Comparison of ENCODE assay signal across 21 cellular contexts in genomic region chr17:77196251-77196650, GRCh38.
"Had no signal": no experiment of that assay in that cellular context is flagged by ENCODE, and none has a peak within 500 bp of the region (broad histone marks: within the 10 kb centered on the region; RNA-seq: fewer than 3 reads in every experiment).

No MANE protein-coding gene starts in this region.

- H3K27me3 ChIP-seq: dorsolateral prefrontal cortex, gastroesophageal sphincter, suprapubic skin, tibial artery, upper lobe of left lung, uterus had no signal

- ATAC-seq: esophagus mucosa; gastroesophageal sphincter; left lobe of liver; natural killer cell; sciatic nerve; stimulated activated naive CD8-positive, alpha-beta T cell treated with anti-CD3 and anti-CD28 coated beads, Interleukin-15, Interleukin-2, amounts not matched to agents 100 U/mL and 50 U/mL, for 24 hours had no signal

- H3K9me3 ChIP-seq: gastroesophageal sphincter, suprapubic skin, tibial artery, upper lobe of left lung, uterus had no signal

- H3K4me3 ChIP-seq: dorsolateral prefrontal cortex, gastroesophageal sphincter, skin epidermis, suprapubic skin, tibial artery, upper lobe of left lung, uterus had no signal

- H3K27ac ChIP-seq: gastroesophageal sphincter, skin epidermis, suprapubic skin, tibial artery, upper lobe of left lung, uterus had no signal

- H3K36me3 ChIP-seq: uterus had no signal

- FAIRE-seq: endometrium had no signal

- DNase-seq: cortex of kidney; dorsolateral prefrontal cortex; effector memory CD4-positive, alpha-beta T cell; foreskin fibroblast; glutamatergic neuron; islet precursor cell; mammary epithelial cell; natural killer cell; stimulated activated CD4-positive, alpha-beta T cell treated with anti-CD3 and anti-CD28 coated beads, Interleukin-12 subunit alpha, Interleukin-12 subunit beta, amount 100 ng/mL, for 4 hours; stimulated activated CD4-positive, alpha-beta T cell treated with anti-CD3 and anti-CD28 coated beads, Interleukin-2, amount 100 ng/mL, for 48 hours; stimulated activated naive CD8-positive, alpha-beta T cell treated with anti-CD3 and anti-CD28 coated beads, Interleukin-15, Interleukin-2, amounts not matched to agents 100 U/mL and 50 U/mL, for 24 hours; tibial artery; upper lobe of left lung; uterus had no signal

- H3K4me1 ChIP-seq: gastroesophageal sphincter, tibial artery, uterus had no signal
